ENCODE assay signal across 10 cellular contexts in genomic region chr6:142702501-142703460, GRCh38.
A peak's percentile ranks its signal among the peaks of the same experiment; 100 is the strongest.
DNase-seq lines count a peak whose midpoint lies in the region; ATAC-seq, FAIRE-seq and TF ChIP-seq lines count a peak whose summit lies in the region.
"Had no signal": no experiment of that assay in that cellular context is flagged by ENCODE, and none has a peak within 500 bp of the region (broad histone marks: within the 10 kb centered on the region; RNA-seq: fewer than 3 reads in every experiment).

No MANE protein-coding gene starts in this region.

- no peaks in the 10 kb centered on the region for H3K27me3 ChIP-seq in Peyer's patch

- peak in 2 of 3 donors; percentile 23 to 56 for DNase-seq in Peyer's patch
- DNase-seq in cardiac septum (ENCODE audit: low spot score), result peak; percentile 89
- DNase-seq in retina, result peak; percentile 54
- no peak for DNase-seq in NCI-H510A (lab: John Stamatoyannopoulos, UW)
- DNase-seq in GM12892 (ENCODE audit: insufficient read length), result no peak
- DNase-seq: NCI-H510A treated with DMSO at 0.1 percent for 48 hours had no signal

- H3K9me3 ChIP-seq in Peyer's patch, result no peaks in the 10 kb centered on the region
- H3K9me3 ChIP-seq: thoracic aorta had no signal

- H3K4me1 ChIP-seq in Peyer's patch, result no peaks in the 10 kb centered on the region

- no peak for TF ChIP-seq CTCF in Peyer's patch (IDR thresholded peaks at IDR 0.05)

- no peak overlapping the region for H3K4me3 ChIP-seq in Peyer's patch
- H3K4me3 ChIP-seq: thoracic aorta had no signal

- ATAC-seq in GM21423 (IDR thresholded peaks at IDR 0.05; ENCODE audit: unreplicated experiment) (peak; percentile 53), GM21619 (IDR thresholded peaks at IDR 0.05; ENCODE audit: unreplicated experiment) (no peak), HG02798 (IDR thresholded peaks at IDR 0.05; ENCODE audit: poor library complexity, unreplicated experiment) (no peak)

- no peak for FAIRE-seq in GM12892 (lab: Jason Lieb, UNC)

- H3K27ac ChIP-seq in Peyer's patch, result peak overlapping the region in 1 of 4 donors; percentile 56
- H3K27ac ChIP-seq: thoracic aorta had no signal

- no peaks in the 10 kb centered on the region for H3K36me3 ChIP-seq in Peyer's patch
- H3K36me3 ChIP-seq: thoracic aorta had no signal

- intact Hi-C loops in cardiac septum (cut with DNase I), result no loop called here

- TF ChIP-seq POLR2A in Peyer's patch (IDR thresholded peaks at IDR 0.05), result no peak
- TF ChIP-seq POLR2A in GM12892 (IDR thresholded peaks at IDR 0.05; ENCODE audit: low read depth, low read length), result no peak

Comparison
In these comparisons a context has a peak if more than half of its experiments do, and no peak if none do; other contexts are left out.
1. DNase-seq: peak in Peyer's patch (2 of 3), cardiac septum (single experiment) and retina (single experiment); none in NCI-H510A (single experiment) and GM12892 (single experiment).